27 cellular contexts compared by ENCODE assay signal in the genomic region with DNA sequence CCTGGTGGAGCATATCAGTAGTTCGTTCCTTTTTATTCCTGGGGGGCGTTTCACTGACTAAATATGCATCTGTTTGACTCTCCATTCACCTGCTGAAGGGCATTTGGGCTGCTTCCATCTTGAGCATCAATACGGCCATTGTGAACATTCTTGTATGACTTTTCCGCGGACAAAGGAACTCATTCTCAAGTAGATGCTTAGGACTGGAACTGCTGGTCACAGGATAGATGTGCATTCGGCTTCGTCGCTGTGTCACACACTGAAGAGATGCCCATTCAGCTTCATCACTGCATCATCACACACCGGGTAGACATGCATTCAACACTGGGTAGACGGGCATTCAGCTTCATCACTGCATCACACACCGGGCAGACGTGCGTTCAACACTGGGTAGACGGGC.
"Had no signal": no experiment of that assay in that cellular context is flagged by ENCODE, and none has a peak within 500 bp of the region (broad histone marks: within the 10 kb centered on the region; RNA-seq: fewer than 3 reads in every experiment).

No MANE protein-coding gene starts in this region.

- H3K27ac ChIP-seq: adrenal gland, breast epithelium, KMS-11, RWPE1, SJSA1 had no signal

- H3K9me3 Mint-ChIP-seq: activated naive CD8-positive, alpha-beta T cell treated with anti-CD3 and anti-CD28 coated beads, Interleukin-2, amount 10 ng/mL, durations not matched to agents 7 days and 5 days; activated T-cell treated with anti-CD3 and anti-CD28 coated beads, Interleukin-2, amount 50 U/mL, for 4 hours; activated T-helper 17 cell treated with anti-CD3 and anti-CD28 coated beads, Interleukin-2, amount 50 U/mL, for 72 hours; central memory CD8-positive, alpha-beta T cell had no signal

- H3K4me3 Mint-ChIP-seq: activated naive CD8-positive, alpha-beta T cell treated with anti-CD3 and anti-CD28 coated beads, Interleukin-2, amount 10 ng/mL, durations not matched to agents 7 days and 5 days; activated T-cell treated with anti-CD3 and anti-CD28 coated beads, Interleukin-2, amount 50 U/mL, for 4 hours; activated T-helper 17 cell treated with anti-CD3 and anti-CD28 coated beads, Interleukin-2, amount 50 U/mL, for 72 hours; central memory CD8-positive, alpha-beta T cell; T-helper 17 cell; WTC11 had no signal

- H3K4me1 Mint-ChIP-seq: activated naive CD8-positive, alpha-beta T cell treated with anti-CD3 and anti-CD28 coated beads, Interleukin-2, amount 10 ng/mL, durations not matched to agents 7 days and 5 days; activated T-helper 17 cell treated with anti-CD3 and anti-CD28 coated beads, Interleukin-2, amount 50 U/mL, for 72 hours; T-helper 17 cell had no signal

- H3K27ac Mint-ChIP-seq: activated naive CD8-positive, alpha-beta T cell treated with anti-CD3 and anti-CD28 coated beads, Interleukin-2, amount 10 ng/mL, durations not matched to agents 7 days and 5 days; activated T-helper 17 cell treated with anti-CD3 and anti-CD28 coated beads, Interleukin-2, amount 50 U/mL, for 72 hours; T-helper 17 cell; WTC11 had no signal

- DNase-seq: activated CD4-positive, alpha-beta T cell treated with anti-CD3 and anti-CD28 coated beads for 48 hours; activated CD4-positive, alpha-beta T cell treated with anti-CD3 and anti-CD28 coated beads, Interleukin-2, amount 50 U/mL, for 4 hours; activated CD4-positive, CD25-positive, alpha-beta regulatory T cell treated with anti-CD3 and anti-CD28 coated beads, Interleukin-2, amount 50 U/mL, for 72 hours; activated naive CD4-positive, alpha-beta T cell treated with anti-CD3 and anti-CD28 coated beads, Interleukin-2, amount 50 U/mL, for 16 hours; activated naive CD8-positive, alpha-beta T cell treated with anti-CD3 and anti-CD28 coated beads, Interleukin-2, amount 10 ng/mL, durations not matched to agents 7 days and 5 days; activated T-cell treated with anti-CD3 and anti-CD28 coated beads, Interleukin-2, amount 50 U/mL, for 4 hours; aorta; NCI-H1092 treated with DMSO at 0.1 percent for 48 hours; NCI-H1417 treated with DMSO at 0.1 percent for 48 hours; NCI-H1694; NCI-H2029; NCI-H510A treated with DMSO at 0.1 percent for 48 hours; NCI-H69; NK-92 treated with Interleukin-12 subunit alpha and Interleukin-12 subunit beta, amount 100 ng/mL, for 24 hours; OCI-M1; SHP77; T-helper 17 cell; T-helper 9 cell had no signal

- ATAC-seq: activated T-cell treated with anti-CD3 and anti-CD28 coated beads, Interleukin-2, amount 50 U/mL, for 4 hours; activated T-helper 17 cell treated with anti-CD3 and anti-CD28 coated beads, Interleukin-2, amount 50 U/mL, for 72 hours; Panc1; T-helper 17 cell; WTC11 had no signal
